9 cellular contexts compared by ENCODE assay signal in the genomic region with DNA sequence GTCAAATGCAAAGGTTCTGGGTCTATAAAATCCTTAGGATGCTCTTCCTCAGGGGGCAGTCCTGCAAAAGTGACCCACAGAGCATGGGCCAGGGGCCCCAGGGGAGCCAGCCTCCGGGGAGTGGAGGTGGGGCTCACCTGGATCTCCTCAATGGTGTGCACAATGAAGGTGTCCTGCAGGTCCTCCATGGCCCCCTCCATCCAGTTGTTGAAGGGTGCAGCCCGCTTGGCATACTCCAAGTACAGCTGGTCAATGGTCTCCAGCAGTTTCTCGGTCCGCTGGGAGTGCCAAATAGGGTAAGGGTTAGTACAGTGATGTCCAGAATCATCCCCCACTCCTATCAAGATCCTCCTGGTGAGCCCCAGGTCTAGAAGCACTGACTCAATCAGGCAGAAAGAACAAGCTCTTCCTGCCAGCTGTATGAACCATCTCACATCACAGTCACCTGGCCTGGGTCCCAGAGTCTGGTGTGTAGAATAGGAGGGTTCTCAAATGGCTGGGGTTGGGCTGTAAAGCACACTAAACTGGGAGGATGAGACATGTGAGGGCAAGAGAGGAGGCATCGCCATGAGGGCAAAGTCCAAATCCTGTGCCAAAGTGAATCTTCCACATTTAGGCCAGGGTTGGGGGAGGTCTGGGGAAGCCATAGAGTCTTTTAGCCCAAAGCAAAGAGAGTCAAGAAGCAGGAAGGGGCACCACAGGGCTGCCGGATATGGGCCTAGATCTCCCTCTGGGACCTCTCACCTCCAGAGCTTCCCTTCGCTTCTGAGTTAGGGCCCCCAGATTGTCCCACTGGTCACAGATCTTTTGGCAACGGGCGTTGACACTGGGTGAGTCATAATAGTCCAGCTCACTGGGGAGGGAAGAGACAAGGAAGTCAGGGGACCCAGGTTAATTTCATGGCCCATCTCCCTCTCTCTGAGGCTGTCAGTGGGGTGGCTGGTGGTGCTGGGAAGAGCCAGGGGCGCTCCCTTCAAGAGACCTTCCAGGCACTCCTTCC.
DNase-seq lines count a peak whose midpoint lies in the region; ATAC-seq and TF ChIP-seq lines count a peak whose summit lies in the region.
"Had no signal": no experiment of that assay in that cellular context is flagged by ENCODE, and none has a peak within 500 bp of the region (broad histone marks: within the 10 kb centered on the region; RNA-seq: fewer than 3 reads in every experiment).

No MANE protein-coding gene starts in this region.

- no peak overlapping the region for H3K4me3 ChIP-seq in epithelial cell of esophagus (ENCODE audit: low read length)
- H3K4me3 ChIP-seq: SJCRH30 had no signal

- DNase-seq in DMS53 treated with DMSO at 0.1 percent for 48 hours (lab: John Stamatoyannopoulos, UW; ENCODE audit: unreplicated experiment): peak; percentile 42
- peak; percentile 85 for DNase-seq in NCI-H2171 (lab: John Stamatoyannopoulos, UW)
- peak; percentile 88 for DNase-seq in epithelial cell of esophagus (ENCODE audit: low read depth)
- DNase-seq in occipital lobe (lab: John Stamatoyannopoulos, UW): peak; percentile 40
- no peak for DNase-seq in CD1c-positive myeloid dendritic cell (ENCODE audit: extremely low spot score)
- DNase-seq in islet precursor cell: no peak
- DNase-seq in H4 (ENCODE audit: low spot score): no peak
- DNase-seq: SJCRH30 had no signal

- no peak for ATAC-seq in GM18858 (IDR thresholded peaks at IDR 0.05; ENCODE audit: unreplicated experiment)

- TF ChIP-seq CTCF in epithelial cell of esophagus (IDR thresholded peaks at IDR 0.05; ENCODE audit: insufficient read depth, low read depth, low read length, missing control alignments): no peak

Comparison
In these comparisons a context has a peak if more than half of its experiments do, and no peak if none do; other contexts are left out.
1. DNase-seq: peak in DMS53 treated with DMSO at 0.1 percent for 48 hours (single experiment), NCI-H2171 (single experiment), epithelial cell of esophagus (single experiment) and occipital lobe (single experiment); none in CD1c-positive myeloid dendritic cell (single experiment), islet precursor cell (single experiment) and H4 (single experiment).